In the genomic region with DNA sequence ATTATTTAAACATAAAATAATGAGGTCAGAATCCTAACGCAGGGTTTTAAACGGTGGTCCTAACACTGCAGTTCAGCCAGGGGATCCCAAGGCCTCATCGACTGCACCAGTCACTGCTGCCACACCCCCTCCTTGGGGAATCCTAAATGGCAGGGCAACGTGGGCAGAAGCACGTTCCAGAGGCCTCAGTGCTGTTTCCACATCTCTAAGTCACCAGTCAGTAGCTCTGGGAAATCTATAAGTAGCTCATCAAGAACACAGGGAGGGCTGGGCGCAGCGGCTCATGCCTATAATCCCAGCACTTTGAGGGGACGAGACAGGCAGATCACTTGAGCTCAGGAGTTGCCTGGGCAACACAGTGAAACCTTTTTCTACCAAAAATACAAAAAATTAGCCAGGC, we compare ENCODE assay signal across 1 cellular context.
TF ChIP-seq lines count a peak whose summit lies in the region.

No MANE protein-coding gene starts in this region.

TF ChIP-seq in IMR-90, 13 proteins besides CTCF, POLR2A, EP300 and RAD21:
- TF ChIP-seq CHD1 (IDR thresholded peaks at IDR 0.05; ENCODE audit: low read depth, low read length) = no peak
- no peak for TF ChIP-seq MAZ (IDR thresholded peaks at IDR 0.05; ENCODE audit: borderline replicate concordance, low read depth, low read length)
- no peak for TF ChIP-seq MAFK (IDR thresholded peaks at IDR 0.05; ENCODE audit: low read depth, low read length)
- no peak for TF ChIP-seq RFX5 (IDR thresholded peaks at IDR 0.05; ENCODE audit: low read depth, low read length)
- TF ChIP-seq FOS (IDR thresholded peaks at IDR 0.05; ENCODE audit: low read depth, low read length) = no peak
- TF ChIP-seq MXI1 (IDR thresholded peaks at IDR 0.05; ENCODE audit: borderline replicate concordance, low read depth, low read length) = no peak
- no peak for TF ChIP-seq BHLHE40 (IDR thresholded peaks at IDR 0.05; ENCODE audit: low read depth, low read length)
- no peak for TF ChIP-seq RCOR1 (IDR thresholded peaks at IDR 0.05; ENCODE audit: insufficient replicate concordance, low read length)
- TF ChIP-seq SMC3 (IDR thresholded peaks at IDR 0.05; ENCODE audit: low read depth, low read length) = no peak
- no peak for TF ChIP-seq CEBPB (IDR thresholded peaks at IDR 0.05; ENCODE audit: low read depth, low read length)
- no peak for TF ChIP-seq NFE2L2 (IDR thresholded peaks at IDR 0.05; ENCODE audit: low read depth, low read length)
- TF ChIP-seq USF2 (IDR thresholded peaks at IDR 0.05; ENCODE audit: low read depth, low read length) = no peak
- TF ChIP-seq ELK1 (IDR thresholded peaks at IDR 0.05; ENCODE audit: borderline replicate concordance, low read depth, low read length) = no peak
TF ChIP-seq in IMR-90: peak in this region for 0.
